Comparison of ENCODE assay signal across 1 cellular context in genomic region chr1:63774617-63775417, GRCh38.
A peak's percentile ranks its signal among the peaks of the same experiment; 100 is the strongest.
TF ChIP-seq lines count a peak whose summit lies in the region.

No MANE protein-coding gene starts in this region.

TF ChIP-seq in HepG2, 621 proteins besides CTCF, POLR2A, EP300 and RAD21 (continued from another document):
- no peak for TF ChIP-seq ZNF552 (CRISPR knock-in tag; IDR thresholded peaks at IDR 0.05; ENCODE audit: borderline replicate concordance)
- TF ChIP-seq ZNF101 (CRISPR knock-in tag; IDR thresholded peaks at IDR 0.05; ENCODE audit: borderline replicate concordance, low read depth), result no peak
- no peak for TF ChIP-seq ZKSCAN5 (CRISPR knock-in tag; IDR thresholded peaks at IDR 0.05)
- no peak for TF ChIP-seq RFX1 (IDR thresholded peaks at IDR 0.05)
- peak; percentile 95 for TF ChIP-seq ZNF800 (CRISPR knock-in tag; IDR thresholded peaks at IDR 0.05)
- TF ChIP-seq SMAD9 (CRISPR knock-in tag; IDR thresholded peaks at IDR 0.05), result no peak
- TF ChIP-seq ZBTB40 (IDR thresholded peaks at IDR 0.05), result no peak
- 0 out of 2 replicates have a peak, but pooled peaks have one; percentile 26 for TF ChIP-seq ZBTB40 (CRISPR knock-in tag; IDR thresholded peaks at IDR 0.05)
- TF ChIP-seq U2AF1 (optimal IDR thresholded peaks at IDR 0.05; ENCODE audit: low read depth, low read length), result no peak
- no peak for TF ChIP-seq ZNF746 (CRISPR knock-in tag; IDR thresholded peaks at IDR 0.05)
- peak; percentile 67 for TF ChIP-seq ZNF777 (CRISPR knock-in tag; IDR thresholded peaks at IDR 0.05)
- TF ChIP-seq AGO2 (optimal IDR thresholded peaks at IDR 0.05; ENCODE audit: low read depth, low read length), result peak; percentile 31
- no peak for TF ChIP-seq PITX1 (CRISPR knock-in tag; IDR thresholded peaks at IDR 0.05)
- no peak for TF ChIP-seq NKX3-1 (CRISPR knock-in tag; IDR thresholded peaks at IDR 0.05)
- TF ChIP-seq ZNF619 (CRISPR knock-in tag; IDR thresholded peaks at IDR 0.05), result 0 out of 2 replicates have a peak, but pooled peaks have one; percentile 31
- peak; percentile 36; the same call in 1 of the 2 replicates for TF ChIP-seq ZNF687 (CRISPR knock-in tag; IDR thresholded peaks at IDR 0.05)
- TF ChIP-seq BATF2 (CRISPR knock-in tag; IDR thresholded peaks at IDR 0.05), result no peak
- peak; percentile 22; the same call in 1 of the 2 replicates for TF ChIP-seq GABPB1 (CRISPR knock-in tag; IDR thresholded peaks at IDR 0.05)
- TF ChIP-seq SRF (IDR thresholded peaks at IDR 0.05; ENCODE audit: low read depth, low read length), result no peak
- no peak for TF ChIP-seq PHB2 (IDR thresholded peaks at IDR 0.05; ENCODE audit: partially characterized antibody)
- no peak for TF ChIP-seq LBX2 (CRISPR knock-in tag; IDR thresholded peaks at IDR 0.05; ENCODE audit: borderline replicate concordance)
- 0 out of 2 replicates have a peak, but pooled peaks have one; percentile 46 for TF ChIP-seq EZH2 (conservative IDR thresholded peaks at IDR 0.05; ENCODE audit: low read depth, low read length)
- TF ChIP-seq ZNF766 (CRISPR knock-in tag; IDR thresholded peaks at IDR 0.05; ENCODE audit: borderline replicate concordance), result no peak
- no peak for TF ChIP-seq ZNF251 (CRISPR knock-in tag; IDR thresholded peaks at IDR 0.05)
- no peak for TF ChIP-seq KLF16 (CRISPR knock-in tag; IDR thresholded peaks at IDR 0.05)
- TF ChIP-seq KAT8 (CRISPR knock-in tag; IDR thresholded peaks at IDR 0.05), result no peak
- peak; percentile 78 for TF ChIP-seq ZBTB14 (CRISPR knock-in tag; IDR thresholded peaks at IDR 0.05)
- no peak for TF ChIP-seq HNRNPK (IDR thresholded peaks at IDR 0.05; ENCODE audit: low read depth, low read length, poor library complexity, severe bottlenecking)
- no peak for TF ChIP-seq CREBL2 (CRISPR knock-in tag; IDR thresholded peaks at IDR 0.05; ENCODE audit: borderline replicate concordance)
